In the genomic region with DNA sequence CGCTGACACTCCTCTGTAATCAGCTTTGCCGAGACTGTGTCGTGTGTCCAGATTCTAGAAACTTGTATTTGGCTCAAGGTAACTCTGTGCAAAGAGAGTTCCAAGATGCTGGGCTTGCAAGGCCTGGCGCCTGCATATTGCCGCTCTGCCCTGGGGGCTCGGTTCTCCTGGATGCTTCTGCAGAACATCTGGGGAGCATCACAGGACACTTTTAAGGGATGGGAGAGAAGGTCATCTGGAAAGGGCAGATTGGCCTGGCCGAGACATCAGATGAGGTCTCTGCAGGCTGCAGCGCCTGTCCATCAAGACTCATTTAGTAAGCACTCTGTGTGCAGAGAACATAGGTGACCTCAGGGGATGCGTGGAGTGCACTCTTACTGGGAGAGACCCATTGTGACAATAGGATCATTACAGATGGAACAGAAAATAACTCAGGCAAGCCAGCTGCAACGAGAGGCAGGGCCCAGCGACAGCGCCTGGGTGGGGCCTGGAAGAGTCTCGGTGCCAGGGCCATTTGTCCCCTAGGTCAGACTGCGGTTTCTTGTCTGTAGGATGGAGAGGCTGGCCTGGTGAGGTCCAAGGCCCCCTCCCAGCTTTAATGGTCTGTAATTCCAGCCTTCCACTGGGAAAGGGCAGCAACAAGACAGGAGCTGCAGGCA, we compare ENCODE assay signal across 16 cellular contexts.
"Had no signal": no experiment of that assay in that cellular context is flagged by ENCODE, and none has a peak within 500 bp of the region (broad histone marks: within the 10 kb centered on the region; RNA-seq: fewer than 3 reads in every experiment).

No MANE protein-coding gene starts in this region.

- H3K4me3 Mint-ChIP-seq: activated CD4-positive, alpha-beta T cell treated with anti-CD3 and anti-CD28 coated beads, Interleukin-2, amount 10 ng/mL, durations not matched to agents 24 days and 14 days; naive thymus-derived CD8-positive, alpha-beta T cell; T-helper 1 cell treated with Interleukin-12 subunit alpha and Interleukin-12 subunit beta and Interleukin-4 antibody, amounts not matched to agents 30 μg/mL and 1 μg/mL, for 36 hours had no signal

- H3K27me3 ChIP-seq: cardiac muscle cell, testis had no signal

- H3K4me1 ChIP-seq: gastrocnemius medialis, prostate gland had no signal

- H3K27ac Mint-ChIP-seq: activated CD4-positive, alpha-beta T cell treated with anti-CD3 and anti-CD28 coated beads, Interleukin-2, amount 10 ng/mL, durations not matched to agents 24 days and 14 days; naive thymus-derived CD8-positive, alpha-beta T cell; T-helper 1 cell treated with Interleukin-12 subunit alpha and Interleukin-12 subunit beta and Interleukin-4 antibody, amounts not matched to agents 30 μg/mL and 1 μg/mL, for 36 hours had no signal

- H3K27ac ChIP-seq: cardiac muscle cell, gastrocnemius medialis, prostate gland, testis had no signal

- H3K36me3 Mint-ChIP-seq: naive thymus-derived CD8-positive, alpha-beta T cell had no signal

- H3K4me1 Mint-ChIP-seq: activated CD4-positive, alpha-beta T cell treated with anti-CD3 and anti-CD28 coated beads, Interleukin-2, amount 10 ng/mL, durations not matched to agents 24 days and 14 days; naive thymus-derived CD8-positive, alpha-beta T cell had no signal

- H3K4me3 ChIP-seq: cardiac muscle cell, gastrocnemius medialis, lung, mucosa of descending colon, prostate gland, testis had no signal

- H3K9me3 ChIP-seq: gastrocnemius medialis, mucosa of descending colon, prostate gland, testis had no signal

- ATAC-seq: mucosa of descending colon; naive thymus-derived CD8-positive, alpha-beta T cell had no signal

- H3K9me3 Mint-ChIP-seq: activated CD4-positive, alpha-beta T cell treated with anti-CD3 and anti-CD28 coated beads, Interleukin-2, amount 10 ng/mL, durations not matched to agents 24 days and 14 days; naive thymus-derived CD8-positive, alpha-beta T cell; T-helper 1 cell treated with Interleukin-12 subunit alpha and Interleukin-12 subunit beta and Interleukin-4 antibody, amounts not matched to agents 30 μg/mL and 1 μg/mL, for 36 hours had no signal

- DNase-seq: activated CD4-positive, alpha-beta T cell treated with anti-CD3 and anti-CD28 coated beads, Interleukin-2, amount 10 ng/mL, durations not matched to agents 24 days and 14 days; activated CD8-positive, alpha-beta memory T cell treated with anti-CD3 and anti-CD28 coated beads for 24 hours; activated naive CD4-positive, alpha-beta T cell treated with Interleukin-2 at 50 U/mL for 16 hours; gastrocnemius medialis; hippocampal formation; kidney glomerular epithelial cell; mucosa of descending colon; naive thymus-derived CD8-positive, alpha-beta T cell; nucleus accumbens; stimulated activated CD4-positive, alpha-beta T cell treated with anti-CD3 and anti-CD28 coated beads, Interleukin-2, amount 100 ng/mL, for 48 hours; stimulated activated naive CD4-positive, alpha-beta T cell treated with Interleukin-2 at 50 U/mL for 16 hours; testis had no signal

- H3K36me3 ChIP-seq: cardiac muscle cell, gastrocnemius medialis, prostate gland had no signal
